In genomic region chr2:21019678-21020021, GRCh38 we compare ENCODE assay signal across 1 cellular context.
A peak's percentile ranks its signal among the peaks of the same experiment; 100 is the strongest.
TF ChIP-seq lines count a peak whose summit lies in the region.

No MANE protein-coding gene starts in this region.

TF ChIP-seq in HepG2, 621 proteins besides CTCF, POLR2A, EP300 and RAD21 (continued from another document and continues in another):
- TF ChIP-seq CSRNP1 (CRISPR knock-in tag; IDR thresholded peaks at IDR 0.05) (0 out of 2 replicates have a peak, but pooled peaks have one; percentile 15), ASH2L (IDR thresholded peaks at IDR 0.05; ENCODE audit: insufficient read length, low read depth, low read length) (peak; percentile 32), BCL3 (CRISPR knock-in tag; IDR thresholded peaks at IDR 0.05) (0 out of 2 replicates have a peak, but pooled peaks have one; percentile 15), ELK4 (CRISPR knock-in tag; IDR thresholded peaks at IDR 0.05; ENCODE audit: borderline replicate concordance) (no peak), ZNF430 (CRISPR knock-in tag; IDR thresholded peaks at IDR 0.05) (0 out of 2 replicates have a peak, but pooled peaks have one; percentile 2), HDAC2 (CRISPR knock-in tag; IDR thresholded peaks at IDR 0.05) (no peak), RXRB (CRISPR knock-in tag; IDR thresholded peaks at IDR 0.05; ENCODE audit: borderline replicate concordance) (no peak), ZNF552 (CRISPR knock-in tag; IDR thresholded peaks at IDR 0.05; ENCODE audit: borderline replicate concordance) (no peak), ZNF280B (CRISPR knock-in tag; IDR thresholded peaks at IDR 0.05; ENCODE audit: borderline replicate concordance) (no peak), TSC22D2 (CRISPR knock-in tag; IDR thresholded peaks at IDR 0.05; ENCODE audit: borderline replicate concordance) (no peak), ZFY (CRISPR knock-in tag; IDR thresholded peaks at IDR 0.05) (0 out of 2 replicates have a peak, but pooled peaks have one; percentile 7), ZNF614 (CRISPR knock-in tag; IDR thresholded peaks at IDR 0.05; ENCODE audit: borderline replicate concordance) (no peak), ZBTB7A (CRISPR knock-in tag; IDR thresholded peaks at IDR 0.05) (no peak), CBX2 (IDR thresholded peaks at IDR 0.05; ENCODE audit: low read depth, low read length) (no peak), CBX2 (CRISPR knock-in tag; IDR thresholded peaks at IDR 0.05; ENCODE audit: low read depth) (no peak), NR2F6 (IDR thresholded peaks at IDR 0.05) (no peak), NR2F6 (CRISPR knock-in tag; IDR thresholded peaks at IDR 0.05) (no peak), ZNF792 (CRISPR knock-in tag; IDR thresholded peaks at IDR 0.05) (no peak), NFKB2 (CRISPR knock-in tag; IDR thresholded peaks at IDR 0.05; ENCODE audit: borderline replicate concordance) (peak; percentile 61; the same call in 1 of the 2 replicates), ZBTB3 (CRISPR knock-in tag; IDR thresholded peaks at IDR 0.05; ENCODE audit: borderline replicate concordance, low read depth) (0 out of 2 replicates have a peak, but pooled peaks have one; percentile 71), BRF2 (CRISPR knock-in tag; IDR thresholded peaks at IDR 0.05) (no peak), IRF2 (CRISPR knock-in tag; IDR thresholded peaks at IDR 0.05) (no peak), ADNP (CRISPR knock-in tag; IDR thresholded peaks at IDR 0.05) (no peak), BHLHE40 (IDR thresholded peaks at IDR 0.05; ENCODE audit: low read length) (no peak), ZNF772 (CRISPR knock-in tag; IDR thresholded peaks at IDR 0.05) (0 out of 2 replicates have a peak, but pooled peaks have one; percentile 44), SIX1 (CRISPR knock-in tag; IDR thresholded peaks at IDR 0.05; ENCODE audit: borderline replicate concordance) (no peak), HMG20B (CRISPR knock-in tag; conservative IDR thresholded peaks at IDR 0.05) (no peak), ZBTB37 (CRISPR knock-in tag; IDR thresholded peaks at IDR 0.05) (no peak), PCBP2 (optimal IDR thresholded peaks at IDR 0.05; ENCODE audit: low read depth, low read length, poor library complexity, severe bottlenecking) (no peak), CREM (IDR thresholded peaks at IDR 0.05) (no peak), CREM (CRISPR knock-in tag; IDR thresholded peaks at IDR 0.05) (no peak), HCFC1 (IDR thresholded peaks at IDR 0.05; ENCODE audit: low read depth, low read length) (no peak), KLF9 (CRISPR knock-in tag; IDR thresholded peaks at IDR 0.05; ENCODE audit: low read depth) (no peak), ZNF101 (CRISPR knock-in tag; IDR thresholded peaks at IDR 0.05; ENCODE audit: borderline replicate concordance, low read depth) (no peak)
- TF ChIP-seq, protein P1, sequence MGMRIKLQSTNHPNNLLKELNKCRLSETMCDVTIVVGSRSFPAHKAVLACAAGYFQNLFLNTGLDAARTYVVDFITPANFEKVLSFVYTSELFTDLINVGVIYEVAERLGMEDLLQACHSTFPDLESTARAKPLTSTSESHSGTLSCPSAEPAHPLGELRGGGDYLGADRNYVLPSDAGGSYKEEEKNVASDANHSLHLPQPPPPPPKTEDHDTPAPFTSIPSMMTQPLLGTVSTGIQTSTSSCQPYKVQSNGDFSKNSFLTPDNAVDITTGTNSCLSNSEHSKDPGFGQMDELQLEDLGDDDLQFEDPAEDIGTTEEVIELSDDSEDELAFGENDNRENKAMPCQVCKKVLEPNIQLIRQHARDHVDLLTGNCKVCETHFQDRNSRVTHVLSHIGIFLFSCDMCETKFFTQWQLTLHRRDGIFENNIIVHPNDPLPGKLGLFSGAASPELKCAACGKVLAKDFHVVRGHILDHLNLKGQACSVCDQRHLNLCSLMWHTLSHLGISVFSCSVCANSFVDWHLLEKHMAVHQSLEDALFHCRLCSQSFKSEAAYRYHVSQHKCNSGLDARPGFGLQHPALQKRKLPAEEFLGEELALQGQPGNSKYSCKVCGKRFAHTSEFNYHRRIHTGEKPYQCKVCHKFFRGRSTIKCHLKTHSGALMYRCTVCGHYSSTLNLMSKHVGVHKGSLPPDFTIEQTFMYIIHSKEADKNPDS (CRISPR knock-in tag; IDR thresholded peaks at IDR 0.05): no peak
- TF ChIP-seq, protein P2, sequence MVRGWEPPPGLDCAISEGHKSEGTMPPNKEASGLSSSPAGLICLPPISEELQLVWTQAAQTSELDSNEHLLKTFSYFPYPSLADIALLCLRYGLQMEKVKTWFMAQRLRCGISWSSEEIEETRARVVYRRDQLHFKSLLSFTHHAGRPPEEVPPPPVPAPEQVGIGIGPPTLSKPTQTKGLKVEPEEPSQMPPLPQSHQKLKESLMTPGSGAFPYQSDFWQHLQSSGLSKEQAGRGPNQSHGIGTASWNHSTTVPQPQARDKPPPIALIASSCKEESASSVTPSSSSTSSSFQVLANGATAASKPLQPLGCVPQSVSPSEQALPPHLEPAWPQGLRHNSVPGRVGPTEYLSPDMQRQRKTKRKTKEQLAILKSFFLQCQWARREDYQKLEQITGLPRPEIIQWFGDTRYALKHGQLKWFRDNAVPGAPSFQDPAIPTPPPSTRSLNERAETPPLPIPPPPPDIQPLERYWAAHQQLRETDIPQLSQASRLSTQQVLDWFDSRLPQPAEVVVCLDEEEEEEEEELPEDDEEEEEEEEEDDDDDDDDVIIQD (CRISPR knock-in tag; IDR thresholded peaks at IDR 0.05; ENCODE audit: low read depth): no peak
- TF ChIP-seq, protein P3, sequence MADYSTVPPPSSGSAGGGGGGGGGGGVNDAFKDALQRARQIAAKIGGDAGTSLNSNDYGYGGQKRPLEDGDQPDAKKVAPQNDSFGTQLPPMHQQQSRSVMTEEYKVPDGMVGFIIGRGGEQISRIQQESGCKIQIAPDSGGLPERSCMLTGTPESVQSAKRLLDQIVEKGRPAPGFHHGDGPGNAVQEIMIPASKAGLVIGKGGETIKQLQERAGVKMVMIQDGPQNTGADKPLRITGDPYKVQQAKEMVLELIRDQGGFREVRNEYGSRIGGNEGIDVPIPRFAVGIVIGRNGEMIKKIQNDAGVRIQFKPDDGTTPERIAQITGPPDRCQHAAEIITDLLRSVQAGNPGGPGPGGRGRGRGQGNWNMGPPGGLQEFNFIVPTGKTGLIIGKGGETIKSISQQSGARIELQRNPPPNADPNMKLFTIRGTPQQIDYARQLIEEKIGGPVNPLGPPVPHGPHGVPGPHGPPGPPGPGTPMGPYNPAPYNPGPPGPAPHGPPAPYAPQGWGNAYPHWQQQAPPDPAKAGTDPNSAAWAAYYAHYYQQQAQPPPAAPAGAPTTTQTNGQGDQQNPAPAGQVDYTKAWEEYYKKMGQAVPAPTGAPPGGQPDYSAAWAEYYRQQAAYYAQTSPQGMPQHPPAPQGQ (CRISPR knock-in tag; IDR thresholded peaks at IDR 0.05; ENCODE audit: borderline replicate concordance): no peak
- TF ChIP-seq, protein P4, sequence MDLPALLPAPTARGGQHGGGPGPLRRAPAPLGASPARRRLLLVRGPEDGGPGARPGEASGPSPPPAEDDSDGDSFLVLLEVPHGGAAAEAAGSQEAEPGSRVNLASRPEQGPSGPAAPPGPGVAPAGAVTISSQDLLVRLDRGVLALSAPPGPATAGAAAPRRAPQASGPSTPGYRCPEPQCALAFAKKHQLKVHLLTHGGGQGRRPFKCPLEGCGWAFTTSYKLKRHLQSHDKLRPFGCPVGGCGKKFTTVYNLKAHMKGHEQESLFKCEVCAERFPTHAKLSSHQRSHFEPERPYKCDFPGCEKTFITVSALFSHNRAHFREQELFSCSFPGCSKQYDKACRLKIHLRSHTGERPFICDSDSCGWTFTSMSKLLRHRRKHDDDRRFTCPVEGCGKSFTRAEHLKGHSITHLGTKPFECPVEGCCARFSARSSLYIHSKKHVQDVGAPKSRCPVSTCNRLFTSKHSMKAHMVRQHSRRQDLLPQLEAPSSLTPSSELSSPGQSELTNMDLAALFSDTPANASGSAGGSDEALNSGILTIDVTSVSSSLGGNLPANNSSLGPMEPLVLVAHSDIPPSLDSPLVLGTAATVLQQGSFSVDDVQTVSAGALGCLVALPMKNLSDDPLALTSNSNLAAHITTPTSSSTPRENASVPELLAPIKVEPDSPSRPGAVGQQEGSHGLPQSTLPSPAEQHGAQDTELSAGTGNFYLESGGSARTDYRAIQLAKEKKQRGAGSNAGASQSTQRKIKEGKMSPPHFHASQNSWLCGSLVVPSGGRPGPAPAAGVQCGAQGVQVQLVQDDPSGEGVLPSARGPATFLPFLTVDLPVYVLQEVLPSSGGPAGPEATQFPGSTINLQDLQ (CRISPR knock-in tag; IDR thresholded peaks at IDR 0.05): no peak
- TF ChIP-seq, protein P5, sequence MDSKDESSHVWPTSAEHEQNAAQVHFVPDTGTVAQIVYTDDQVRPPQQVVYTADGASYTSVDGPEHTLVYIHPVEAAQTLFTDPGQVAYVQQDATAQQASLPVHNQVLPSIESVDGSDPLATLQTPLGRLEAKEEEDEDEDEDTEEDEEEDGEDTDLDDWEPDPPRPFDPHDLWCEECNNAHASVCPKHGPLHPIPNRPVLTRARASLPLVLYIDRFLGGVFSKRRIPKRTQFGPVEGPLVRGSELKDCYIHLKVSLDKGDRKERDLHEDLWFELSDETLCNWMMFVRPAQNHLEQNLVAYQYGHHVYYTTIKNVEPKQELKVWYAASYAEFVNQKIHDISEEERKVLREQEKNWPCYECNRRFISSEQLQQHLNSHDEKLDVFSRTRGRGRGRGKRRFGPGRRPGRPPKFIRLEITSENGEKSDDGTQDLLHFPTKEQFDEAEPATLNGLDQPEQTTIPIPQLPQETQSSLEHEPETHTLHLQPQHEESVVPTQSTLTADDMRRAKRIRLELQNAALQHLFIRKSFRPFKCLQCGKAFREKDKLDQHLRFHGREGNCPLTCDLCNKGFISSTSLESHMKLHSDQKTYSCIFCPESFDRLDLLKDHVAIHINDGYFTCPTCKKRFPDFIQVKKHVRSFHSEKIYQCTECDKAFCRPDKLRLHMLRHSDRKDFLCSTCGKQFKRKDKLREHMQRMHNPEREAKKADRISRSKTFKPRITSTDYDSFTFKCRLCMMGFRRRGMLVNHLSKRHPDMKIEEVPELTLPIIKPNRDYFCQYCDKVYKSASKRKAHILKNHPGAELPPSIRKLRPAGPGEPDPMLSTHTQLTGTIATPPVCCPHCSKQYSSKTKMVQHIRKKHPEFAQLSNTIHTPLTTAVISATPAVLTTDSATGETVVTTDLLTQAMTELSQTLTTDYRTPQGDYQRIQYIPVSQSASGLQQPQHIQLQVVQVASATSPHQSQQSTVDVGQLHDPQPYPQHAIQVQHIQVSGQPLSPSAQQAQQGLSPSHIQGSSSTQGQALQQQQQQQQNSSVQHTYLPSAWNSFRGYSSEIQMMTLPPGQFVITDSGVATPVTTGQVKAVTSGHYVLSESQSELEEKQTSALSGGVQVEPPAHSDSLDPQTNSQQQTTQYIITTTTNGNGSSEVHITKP (CRISPR knock-in tag; IDR thresholded peaks at IDR 0.05; ENCODE audit: low read depth): no peak
